In the genomic region with DNA sequence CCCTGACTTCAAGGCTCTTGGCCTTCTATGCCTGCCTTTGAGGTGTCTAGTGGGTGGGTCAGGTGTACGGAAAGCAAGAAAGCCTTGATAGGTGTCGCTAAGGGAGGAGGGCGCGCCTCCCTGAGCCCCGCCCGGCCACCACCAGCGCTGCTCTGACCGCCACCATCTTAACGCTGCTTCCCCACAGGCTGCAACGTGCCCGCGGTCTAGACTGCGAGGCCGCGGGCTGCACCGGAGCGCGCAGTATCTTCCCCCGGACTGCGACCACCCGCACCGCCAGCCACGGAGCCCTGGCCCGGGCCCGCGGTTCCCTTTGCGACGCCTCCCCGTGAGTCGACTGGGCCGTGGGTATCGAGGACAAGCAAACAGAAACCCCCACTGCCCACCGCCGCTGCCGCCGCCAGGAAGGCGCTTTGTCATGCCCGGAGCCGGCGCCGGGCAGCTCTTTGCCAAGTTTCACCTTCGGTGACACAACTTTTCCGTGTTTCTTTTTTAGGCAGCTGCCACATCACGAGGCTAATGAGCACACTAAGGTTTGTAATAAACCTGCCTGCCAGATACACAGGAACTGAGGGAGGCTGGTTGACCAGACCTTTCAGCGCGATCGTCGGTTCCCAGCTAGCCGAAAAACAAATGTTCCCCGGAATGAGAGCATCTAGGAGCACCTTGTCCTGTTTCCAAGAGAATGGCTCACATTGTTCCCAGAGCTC, we compare ENCODE assay signal across 9 cellular contexts.
DNase-seq lines count a peak whose midpoint lies in the region; ATAC-seq and TF ChIP-seq lines count a peak whose summit lies in the region.
"Had no signal": no experiment of that assay in that cellular context is flagged by ENCODE, and none has a peak within 500 bp of the region (broad histone marks: within the 10 kb centered on the region; RNA-seq: fewer than 3 reads in every experiment).

No MANE protein-coding gene starts in this region.

- peaks cover 27% of the 10 kb centered on the region for H3K4me1 Mint-ChIP-seq in brain
- H3K4me1 Mint-ChIP-seq in activated CD4-positive, alpha-beta T cell treated with anti-CD3 and anti-CD28 coated beads, Interleukin-2, amount 10 ng/mL, durations not matched to agents 7 days and 5 days = no peaks in the 10 kb centered on the region

- H3K36me3 Mint-ChIP-seq in brain = peaks cover 14% of the 10 kb centered on the region
- H3K36me3 Mint-ChIP-seq in activated CD4-positive, alpha-beta T cell treated with anti-CD3 and anti-CD28 coated beads, Interleukin-2, amount 10 ng/mL, durations not matched to agents 7 days and 5 days (ENCODE audit: low read depth) = no peaks in the 10 kb centered on the region

- peak; percentile 81 to 87 (median 83) for ATAC-seq in right lobe of liver

- intact Hi-C loops in right lobe of liver (cut with DNase I) (no loop called here), tibial artery (cut with DNase I; ENCODE audit: low total_unique reads) (no loop called here)

- H3K4me3 Mint-ChIP-seq in brain = peak overlapping the region; percentile 72 to 82 (median 76)
- H3K4me3 Mint-ChIP-seq in activated CD4-positive, alpha-beta T cell treated with anti-CD3 and anti-CD28 coated beads, Interleukin-2, amount 10 ng/mL, durations not matched to agents 7 days and 5 days = no peak overlapping the region
- H3K4me3 Mint-ChIP-seq: stimulated activated naive CD8-positive, alpha-beta T cell treated with anti-CD3 and anti-CD28 coated beads, Interleukin-15, Interleukin-2, amounts not matched to agents 100 ng/mL and 50 ng/mL, for 24 hours had no signal

- H3K27me3 ChIP-seq in right lobe of liver = no peaks in the 10 kb centered on the region
- H3K27me3 ChIP-seq in tibial artery = no peaks in the 10 kb centered on the region

- DNase-seq in NCI-H1105 treated with DMSO at 0.1 percent for 48 hours (lab: John Stamatoyannopoulos, UW) = peak; percentile 2
- no peak for DNase-seq in NCI-H1105 (lab: John Stamatoyannopoulos, UW)
- DNase-seq in right lobe of liver = peak; percentile 49 to 62 (median 49)
- DNase-seq in tibial artery = no peak
- DNase-seq in stimulated activated CD8-positive, alpha-beta memory T cell treated with anti-CD3 and anti-CD28 coated beads, Interleukin-4, amount 100 ng/mL, for 48 hours = no peak
- no peak for DNase-seq in activated CD4-positive, alpha-beta T cell treated with anti-CD3 and anti-CD28 coated beads, Interleukin-2, amount 10 ng/mL, durations not matched to agents 7 days and 5 days
- DNase-seq in NK-92 (lab: John Stamatoyannopoulos, UW; ENCODE audit: unreplicated experiment) = no peak

- peak overlapping the region; percentile 28 to 45 (median 39) for H3K4me3 ChIP-seq in right lobe of liver
- peak overlapping the region; percentile 37 to 45 for H3K4me3 ChIP-seq in tibial artery

- TF ChIP-seq POLR2A in right lobe of liver (IDR thresholded peaks at IDR 0.05) = peak; percentile 59

- no peak for TF ChIP-seq CTCF in brain (conservative IDR thresholded peaks at IDR 0.05)
- TF ChIP-seq CTCF in right lobe of liver (IDR thresholded peaks at IDR 0.05) = no peak
- TF ChIP-seq CTCF in tibial artery (IDR thresholded peaks at IDR 0.05) = no peak

- POLR2A ChIA-PET in activated CD4-positive, alpha-beta T cell treated with anti-CD3 and anti-CD28 coated beads, Interleukin-2, amount 10 ng/mL, durations not matched to agents 7 days and 5 days (lab: Charles Lee) = no interaction called here

- H3K9me3 Mint-ChIP-seq in brain = peaks cover 0 to 8% (median 0%) of the 10 kb centered on the region in 5 experiments
- no peaks in the 10 kb centered on the region for H3K9me3 Mint-ChIP-seq in activated CD4-positive, alpha-beta T cell treated with anti-CD3 and anti-CD28 coated beads, Interleukin-2, amount 10 ng/mL, durations not matched to agents 7 days and 5 days
- H3K9me3 Mint-ChIP-seq: stimulated activated naive CD8-positive, alpha-beta T cell treated with anti-CD3 and anti-CD28 coated beads, Interleukin-15, Interleukin-2, amounts not matched to agents 100 ng/mL and 50 ng/mL, for 24 hours had no signal

- H3K4me1 ChIP-seq in right lobe of liver (no peaks in the 10 kb centered on the region), tibial artery (peaks cover 0 to 11% (median 0%) of the 10 kb centered on the region in 4 donors)

- H3K27me3 Mint-ChIP-seq in brain = peaks cover 47% of the 10 kb centered on the region
- peaks cover 34% of the 10 kb centered on the region for H3K27me3 Mint-ChIP-seq in activated CD4-positive, alpha-beta T cell treated with anti-CD3 and anti-CD28 coated beads, Interleukin-2, amount 10 ng/mL, durations not matched to agents 7 days and 5 days

- CTCF ChIA-PET in activated CD4-positive, alpha-beta T cell treated with anti-CD3 and anti-CD28 coated beads, Interleukin-2, amount 10 ng/mL, durations not matched to agents 7 days and 5 days (lab: Charles Lee) = no interaction called here

- peak overlapping the region in 2 of 3 donors; percentile 36 to 39 for H3K27ac ChIP-seq in right lobe of liver
- no peak overlapping the region for H3K27ac ChIP-seq in tibial artery

- H3K27ac Mint-ChIP-seq in brain = peak overlapping the region in 1 of 5 experiments; percentile 67
- H3K27ac Mint-ChIP-seq in activated CD4-positive, alpha-beta T cell treated with anti-CD3 and anti-CD28 coated beads, Interleukin-2, amount 10 ng/mL, durations not matched to agents 7 days and 5 days = no peak overlapping the region
- H3K27ac Mint-ChIP-seq: stimulated activated naive CD8-positive, alpha-beta T cell treated with anti-CD3 and anti-CD28 coated beads, Interleukin-15, Interleukin-2, amounts not matched to agents 100 ng/mL and 50 ng/mL, for 24 hours had no signal

- no peaks in the 10 kb centered on the region for H3K36me3 ChIP-seq in right lobe of liver
- H3K36me3 ChIP-seq in tibial artery = no peaks in the 10 kb centered on the region

- H3K9me3 ChIP-seq in right lobe of liver (no peaks in the 10 kb centered on the region), tibial artery (no peaks in the 10 kb centered on the region)

- WGBS in right lobe of liver (ENCODE audit: insufficient coverage, low coverage, low lambda C conversion rate, missing lambda C conversion rate) = 17% methylated on average over 14 of the region's 50 CpGs

Comparison
In these comparisons a context has a peak if more than half of its experiments do, and no peak if none do; other contexts are left out.
1. DNase-seq: peak in NCI-H1105 treated with DMSO at 0.1 percent for 48 hours (single experiment) and right lobe of liver (3 of 3); none in NCI-H1105 (single experiment), tibial artery (0 of 2), stimulated activated CD8-positive, alpha-beta memory T cell treated with anti-CD3 and anti-CD28 coated beads, Interleukin-4, amount 100 ng/mL, for 48 hours (single experiment), activated CD4-positive, alpha-beta T cell treated with anti-CD3 and anti-CD28 coated beads, Interleukin-2, amount 10 ng/mL, durations not matched to agents 7 days and 5 days (single experiment) and NK-92 (single experiment).
2. H3K27ac ChIP-seq: peak in right lobe of liver (2 of 3); none in tibial artery (0 of 2).